Comparison of ENCODE assay signal across 1 cellular context in genomic region chr3:23743141-23743784, GRCh38.
A peak's percentile ranks its signal among the peaks of the same experiment; 100 is the strongest.
TF ChIP-seq lines count a peak whose summit lies in the region.

No MANE protein-coding gene starts in this region.

TF ChIP-seq in Ishikawa, 13 proteins besides CTCF, POLR2A, EP300 and RAD21 (continued from another document):
- TF ChIP-seq REST (IDR thresholded peaks at IDR 0.05; ENCODE audit: low read depth) (no peak), TCF12 (IDR thresholded peaks at IDR 0.05; ENCODE audit: low read depth) (peak; percentile 82), TAF1 (IDR thresholded peaks at IDR 0.05; ENCODE audit: low read depth) (peak; percentile 57; the same call in 1 of the 2 replicates), FOXM1 (IDR thresholded peaks at IDR 0.05; ENCODE audit: borderline replicate concordance, low read depth) (peak; percentile 44; the same call in 1 of the 2 replicates), TEAD4 (IDR thresholded peaks at IDR 0.05) (peak; percentile 74)
